Comparison of ENCODE assay signal across 1 cellular context in the genomic region with DNA sequence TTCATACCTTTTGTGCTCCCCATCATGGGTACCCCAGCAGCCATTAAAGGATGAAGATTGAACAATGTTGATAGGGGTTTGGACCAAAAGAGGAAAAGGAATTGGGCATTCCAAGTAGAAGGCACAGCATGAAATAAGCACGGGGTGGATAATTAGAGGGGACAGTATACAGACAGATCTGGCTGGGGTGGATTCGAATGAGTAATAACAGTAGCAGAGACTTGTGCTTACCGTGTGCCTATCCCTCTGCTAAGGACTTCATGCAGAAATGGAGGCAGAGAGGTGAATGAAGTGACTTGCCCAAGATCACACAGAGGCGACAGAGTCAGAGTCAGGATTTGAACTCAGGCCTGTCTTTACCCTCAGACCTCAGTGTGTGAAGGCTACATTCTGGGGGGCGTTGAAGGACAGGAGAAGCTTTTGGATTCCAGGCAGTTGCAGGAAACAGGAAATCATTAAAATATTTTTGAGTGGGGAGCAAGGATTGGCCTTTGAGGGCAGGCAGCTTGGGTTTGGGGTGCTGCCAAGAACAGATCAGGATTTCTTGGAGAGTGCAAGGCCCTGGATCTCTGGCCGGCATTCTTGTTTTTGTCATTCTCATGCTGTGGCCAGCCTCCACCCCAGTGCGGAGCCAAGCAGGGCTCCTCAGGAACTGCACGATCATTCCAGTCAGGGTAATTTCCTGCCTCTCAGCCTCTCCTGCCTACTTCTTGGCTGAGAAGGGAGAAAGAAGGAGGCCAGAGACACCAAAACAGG.
TF ChIP-seq lines count a peak whose summit lies in the region.

No MANE protein-coding gene starts in this region.

TF ChIP-seq in IMR-90, 13 proteins besides CTCF, POLR2A, EP300 and RAD21 (continued from another document):
- peak; percentile 30; the same call in 1 of the 2 replicates for TF ChIP-seq MAZ (IDR thresholded peaks at IDR 0.05; ENCODE audit: borderline replicate concordance, low read depth, low read length)
